In the genomic region with DNA sequence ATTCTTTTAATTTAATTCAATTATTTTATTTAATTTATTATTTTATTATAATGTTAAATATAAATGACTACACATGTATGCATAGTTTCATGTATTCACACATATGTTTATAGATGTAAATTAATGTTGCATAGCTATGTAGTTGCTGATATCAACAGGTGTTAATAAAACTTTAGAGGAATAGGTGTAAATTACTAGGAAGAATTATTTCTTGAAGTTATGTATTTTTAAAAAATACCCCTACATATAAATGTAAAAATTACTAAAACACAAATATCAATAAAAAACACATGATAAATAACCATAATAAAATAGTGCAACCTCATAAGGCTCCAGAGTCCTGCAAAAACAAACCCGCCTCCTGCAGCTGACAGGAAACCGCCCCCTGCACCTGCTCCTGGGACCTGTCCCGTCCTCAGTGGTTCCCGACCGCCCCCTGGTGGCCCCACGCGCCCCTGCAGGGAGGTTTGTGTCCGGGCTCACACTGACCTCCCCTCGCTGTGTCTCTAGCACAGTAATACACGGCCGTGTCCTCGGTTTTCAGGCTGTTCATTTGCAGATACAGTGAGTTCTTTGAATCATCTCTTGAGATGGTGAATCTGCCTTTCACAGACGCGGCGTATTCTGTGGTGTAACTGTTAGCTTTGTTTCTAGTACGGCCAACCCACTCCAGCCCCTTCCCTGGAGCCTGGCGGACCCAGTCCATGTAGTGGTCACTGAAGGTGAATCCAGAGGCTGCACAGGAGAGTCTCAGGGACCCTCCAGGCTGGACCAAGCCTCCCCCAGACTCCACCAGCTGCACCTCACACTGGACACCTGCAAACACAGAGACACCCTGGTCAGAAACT, we compare ENCODE assay signal across 8 cellular contexts.
DNase-seq lines count a peak whose midpoint lies in the region; TF ChIP-seq lines count a peak whose summit lies in the region.

No MANE protein-coding gene starts in this region.

- no peaks in the 10 kb centered on the region for H3K27me3 Mint-ChIP-seq in neural crest cell (ENCODE audit: low read depth)

- H3K36me3 ChIP-seq in colonic mucosa = no peaks in the 10 kb centered on the region

- H3K4me1 ChIP-seq in colonic mucosa = no peaks in the 10 kb centered on the region

- peaks cover 6% of the 10 kb centered on the region for H3K36me3 Mint-ChIP-seq in neural crest cell (ENCODE audit: low read depth)

- no peaks in the 10 kb centered on the region for H3K9me3 ChIP-seq in colonic mucosa

- no peaks in the 10 kb centered on the region for H3K4me1 Mint-ChIP-seq in neural crest cell

- H3K27me3 ChIP-seq in colonic mucosa = no peaks in the 10 kb centered on the region

- TF ChIP-seq CTCF in colonic mucosa (IDR thresholded peaks at IDR 0.05) (peak; percentile 92), neural crest cell (conservative IDR thresholded peaks at IDR 0.05) (peak; percentile 30)

- H3K9me3 Mint-ChIP-seq in neural crest cell = peaks cover 20% of the 10 kb centered on the region

- intact Hi-C loops in colonic mucosa (cut with DNase I) = no loop called here

- no peak overlapping the region for H3K9ac ChIP-seq in colonic mucosa (ENCODE audit: low read depth in 2 of 2, low read length in 2 of 2)

- no peak overlapping the region for H3K4me3 ChIP-seq in colonic mucosa

- no peak overlapping the region for H3K27ac Mint-ChIP-seq in neural crest cell (ENCODE audit: unreplicated experiment)

- no peak overlapping the region for H3K4me3 Mint-ChIP-seq in neural crest cell

- DNase-seq in NCI-H524 (lab: John Stamatoyannopoulos, UW) = peak; percentile 34 to 63
- DNase-seq in NCI-H524 treated with DMSO at 0.1 percent for 48 hours (lab: John Stamatoyannopoulos, UW) = no peak
- DNase-seq in NCI-H187 (lab: John Stamatoyannopoulos, UW) = peak; percentile 44 to 85
- peak; percentile 35 for DNase-seq in activated CD4-positive, CD25-positive, alpha-beta regulatory T cell treated with anti-CD3 and anti-CD28 coated beads, Interleukin-2, amount 50 U/mL, for 16 hours (ENCODE audit: low read depth, low spot score)
- peak; percentile 90 for DNase-seq in colonic mucosa
- DNase-seq in neural crest cell (ENCODE audit: low read depth, low spot score) = no peak
- peak; percentile 68 for DNase-seq in ureter (ENCODE audit: low spot score)
- no peak for DNase-seq in cerebellar nuclear complex (lab: John Stamatoyannopoulos, UW)

- no peak overlapping the region for H3K27ac ChIP-seq in colonic mucosa

Comparison
In these comparisons a context has a peak if more than half of its experiments do, and no peak if none do; other contexts are left out.
1. DNase-seq: peak in NCI-H524 (2 of 2), NCI-H187 (2 of 2), activated CD4-positive, CD25-positive, alpha-beta regulatory T cell treated with anti-CD3 and anti-CD28 coated beads, Interleukin-2, amount 50 U/mL, for 16 hours (single experiment), colonic mucosa (single experiment) and ureter (single experiment); none in NCI-H524 treated with DMSO at 0.1 percent for 48 hours (single experiment), neural crest cell (single experiment) and cerebellar nuclear complex (0 of 2).